In genomic region chr5:127562252-127562651, GRCh38 we compare ENCODE assay signal across 10 cellular contexts. TPM values are rescaled to one million over a fixed set of nuclear protein-coding genes. Genes with fewer than 3 reads are reported as not detected.
DNase-seq lines count a peak whose midpoint lies in the region; ATAC-seq and TF ChIP-seq lines count a peak whose summit lies in the region.
"Had no signal": no experiment of that assay in that cellular context is flagged by ENCODE, and none has a peak within 500 bp of the region (broad histone marks: within the 10 kb centered on the region; RNA-seq: fewer than 3 reads in every experiment).

No MANE protein-coding gene starts in this region.

- no peaks in the 10 kb centered on the region for H3K9me3 ChIP-seq in GM23248 (ENCODE audit: low read depth)
- H3K9me3 ChIP-seq: thoracic aorta had no signal

- no peaks in the 10 kb centered on the region for H3K9me2 ChIP-seq in GM23248 (ENCODE audit: insufficient read depth)

- DNase-seq in AML-193 (lab: John Stamatoyannopoulos, UW) = peak; percentile 16 to 21
- peak; percentile 22 for DNase-seq in H4 (ENCODE audit: low spot score)
- peak; percentile 14 for DNase-seq in iPS DF 4.7 (ENCODE audit: extremely low read depth, low spot score)
- DNase-seq in GM23248 = no peak
- DNase-seq: activated CD4-positive, alpha-beta T cell treated with anti-CD3 and anti-CD28 coated beads for 48 hours had no signal

- H3K27ac ChIP-seq in GM23248 = no peak overlapping the region
- H3K27ac ChIP-seq: thoracic aorta had no signal

- peaks cover 5% of the 10 kb centered on the region; the same call in 1 of the 2 replicates for H3K36me3 ChIP-seq in GM23248 (ENCODE audit: low read depth)

- peaks cover 36% of the 10 kb centered on the region for H3F3A ChIP-seq in GM23248 (ENCODE audit: insufficient read depth)

- in situ Hi-C loops in GM23248 (cut with MboI) = loop anchor here (10.0 kb wide), 1 partner anchor 643 kb away; no protein-coding TSS in a partner anchor

- WGBS in GM23248 (ENCODE audit: low coverage in 1 of 2, low lambda C conversion rate in 2 of 2, missing lambda C conversion rate in 2 of 2), 2 experiments = 51 to 57% methylated on average over 3 of the region's 3 CpGs

- no peak overlapping the region for H3K4me2 ChIP-seq in GM23248 (ENCODE audit: unreplicated experiment)

- H3K4me1 ChIP-seq in GM23248 (ENCODE audit: insufficient read depth) = peaks cover 21% of the 10 kb centered on the region

- no peak overlapping the region for H3K9ac ChIP-seq in GM23248

- no peak overlapping the region for H2AFZ ChIP-seq in GM23248

- ATAC-seq in SK-N-SH treated with all-trans-retinoic acid at 6 μM for 48 hours (peak; percentile 68), HG02759 (IDR thresholded peaks at IDR 0.05; ENCODE audit: unreplicated experiment) (no peak), HG03097 (IDR thresholded peaks at IDR 0.05; ENCODE audit: low FRiP score, unreplicated experiment) (no peak), HG02610 (IDR thresholded peaks at IDR 0.05; ENCODE audit: unreplicated experiment) (no peak)

- H3K27me3 ChIP-seq in GM23248 (replicated peaks; ENCODE audit: insufficient read depth) = 0 out of 2 replicates have a peak, but pooled peaks cover 10% of the 10 kb centered on the region

- H4K20me1 ChIP-seq in GM23248 (ENCODE audit: insufficient read depth) = no peaks in the 10 kb centered on the region

- H3K79me2 ChIP-seq in GM23248 (ENCODE audit: insufficient read depth) = no peaks in the 10 kb centered on the region

- no peak overlapping the region for H3K4me3 ChIP-seq in GM23248
- H3K4me3 ChIP-seq: thoracic aorta had no signal

TF ChIP-seq in SK-N-SH treated with all-trans-retinoic acid at 6 μM for 48 hours, 23 proteins besides CTCF, POLR2A, EP300 and RAD21:
- TF ChIP-seq ZNF8 (CRISPR knock-in tag; IDR thresholded peaks at IDR 0.05) (no peak), CSRNP3 (CRISPR knock-in tag; IDR thresholded peaks at IDR 0.05) (no peak), ZC3H10 (CRISPR knock-in tag; IDR thresholded peaks at IDR 0.05) (no peak), TOX (CRISPR knock-in tag; IDR thresholded peaks at IDR 0.05; ENCODE audit: borderline replicate concordance) (no peak), CREB5 (CRISPR knock-in tag; IDR thresholded peaks at IDR 0.05; ENCODE audit: low read depth) (no peak), ISL1 (CRISPR knock-in tag; IDR thresholded peaks at IDR 0.05) (no peak), GLIS3 (CRISPR knock-in tag; IDR thresholded peaks at IDR 0.05) (no peak), PPARA (CRISPR knock-in tag; IDR thresholded peaks at IDR 0.05; ENCODE audit: borderline replicate concordance) (no peak), RARB (CRISPR knock-in tag; IDR thresholded peaks at IDR 0.05) (no peak), ZFP30 (CRISPR knock-in tag; IDR thresholded peaks at IDR 0.05) (no peak), BACH2 (CRISPR knock-in tag; IDR thresholded peaks at IDR 0.05; ENCODE audit: borderline replicate concordance) (no peak), TCF4 (CRISPR knock-in tag; IDR thresholded peaks at IDR 0.05; ENCODE audit: borderline replicate concordance) (no peak)

RNA-seq across cellular contexts. Expression of gene PRRC1, which starts 44.8 kb away (rescaled TPM):
- total RNA-seq in H4 (2014; rRNA removed; shearing (Covaris generic)) = 48.7 and 51.0 TPM in 2 replicates
- 51.3 and 61.2 TPM in 2 replicates for total RNA-seq in GM23248 (2014; rRNA removed; shearing (Covaris generic))
- 64.3 and 66.1 TPM in 2 replicates for polyA plus RNA-seq in GM23248 (2016; fragmentation: Nextera tagmentation; extraction: Ambion mirVana)
